In the genomic region with DNA sequence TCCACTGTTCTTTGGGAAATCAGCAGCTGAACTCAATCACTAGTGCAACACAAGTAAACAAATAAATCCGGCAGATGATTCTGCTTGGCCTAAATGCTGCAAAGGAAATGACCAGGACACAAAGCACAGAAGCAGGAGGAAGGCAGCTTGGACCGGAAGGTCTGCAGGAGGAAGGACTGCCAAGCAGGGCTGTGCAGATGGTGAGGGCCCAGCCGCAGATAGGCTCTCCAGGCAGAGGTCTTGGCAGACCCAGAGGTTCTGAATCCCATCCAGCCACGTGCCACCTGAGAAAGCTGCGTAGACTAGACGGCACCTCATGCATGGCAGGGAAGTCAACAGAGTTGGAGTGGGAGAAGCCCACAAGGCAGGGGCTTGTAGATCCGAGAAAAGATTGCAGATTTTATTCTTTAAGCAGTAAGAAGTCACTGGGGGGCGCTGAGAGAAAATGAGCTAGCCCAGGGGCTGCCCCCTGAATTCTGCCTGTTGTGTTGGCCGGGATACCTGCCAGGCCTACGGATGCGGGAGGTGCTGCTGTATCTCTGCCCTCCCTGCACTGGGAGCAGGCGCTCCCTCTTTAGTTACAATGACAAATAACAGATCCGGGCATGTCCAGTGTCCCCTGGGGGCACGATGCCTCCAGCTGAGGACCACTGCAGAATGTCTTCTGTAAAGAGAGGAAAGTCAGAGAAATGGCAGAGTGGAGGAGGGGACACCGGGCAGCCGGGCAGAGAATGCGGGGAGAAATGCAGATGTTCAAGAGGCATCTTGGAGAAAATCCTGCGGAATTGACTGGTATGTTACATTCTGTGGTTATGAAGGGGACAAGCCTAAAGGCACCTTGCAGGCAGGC, we compare ENCODE assay signal across 1 cellular context.
TF ChIP-seq lines count a peak whose summit lies in the region.

No MANE protein-coding gene starts in this region.

TF ChIP-seq in H1, 55 proteins besides CTCF, POLR2A, EP300 and RAD21 (continued from another document):
- TF ChIP-seq FOSL1 (IDR thresholded peaks at IDR 0.05; ENCODE audit: insufficient read depth, low read depth, low read length) (no peak), ZNF274 (IDR thresholded peaks at IDR 0.05; ENCODE audit: borderline replicate concordance, extremely low read depth, low read length) (no peak), SUZ12 (IDR thresholded peaks at IDR 0.05; ENCODE audit: low read length) (no peak), KDM5A (IDR thresholded peaks at IDR 0.05; ENCODE audit: low read length) (no peak), RNF2 (IDR thresholded peaks at IDR 0.05; ENCODE audit: borderline replicate concordance, low read depth, low read length, missing control alignments, poor library complexity, severe bottlenecking) (no peak), SRF (IDR thresholded peaks at IDR 0.05; ENCODE audit: low read depth, low read length) (no peak), E2F6 (IDR thresholded peaks at IDR 0.05) (no peak), TAF1 (IDR thresholded peaks at IDR 0.05; ENCODE audit: low read depth, low read length) (no peak), CBX8 (IDR thresholded peaks at IDR 0.05; ENCODE audit: borderline replicate concordance, low read depth, low read length) (no peak), POLR2AphosphoS5 (IDR thresholded peaks at IDR 0.05; ENCODE audit: low read depth, low read length) (no peak), SIRT6 (IDR thresholded peaks at IDR 0.05; ENCODE audit: low read length) (no peak), CHD7 (IDR thresholded peaks at IDR 0.05; ENCODE audit: insufficient replicate concordance, low read length) (no peak), JUN (IDR thresholded peaks at IDR 0.05; ENCODE audit: low read depth, low read length) (no peak)
